ENCODE assay signal across 1 cellular context in genomic region chr20:44765647-44766367, GRCh38.
TF ChIP-seq lines count a peak whose summit lies in the region.

No MANE protein-coding gene starts in this region.

TF ChIP-seq in IMR-90, 13 proteins besides CTCF, POLR2A, EP300 and RAD21 (continued from another document):
- TF ChIP-seq CHD1 (IDR thresholded peaks at IDR 0.05; ENCODE audit: low read depth, low read length) (no peak), RCOR1 (IDR thresholded peaks at IDR 0.05; ENCODE audit: insufficient replicate concordance, low read length) (no peak), SMC3 (IDR thresholded peaks at IDR 0.05; ENCODE audit: low read depth, low read length) (no peak), NFE2L2 (IDR thresholded peaks at IDR 0.05; ENCODE audit: low read depth, low read length) (no peak), CEBPB (IDR thresholded peaks at IDR 0.05; ENCODE audit: low read depth, low read length) (no peak), BHLHE40 (IDR thresholded peaks at IDR 0.05; ENCODE audit: low read depth, low read length) (no peak), FOS (IDR thresholded peaks at IDR 0.05; ENCODE audit: low read depth, low read length) (no peak), MAZ (IDR thresholded peaks at IDR 0.05; ENCODE audit: borderline replicate concordance, low read depth, low read length) (no peak), RFX5 (IDR thresholded peaks at IDR 0.05; ENCODE audit: low read depth, low read length) (no peak)
- TF ChIP-seq, protein P1, sequence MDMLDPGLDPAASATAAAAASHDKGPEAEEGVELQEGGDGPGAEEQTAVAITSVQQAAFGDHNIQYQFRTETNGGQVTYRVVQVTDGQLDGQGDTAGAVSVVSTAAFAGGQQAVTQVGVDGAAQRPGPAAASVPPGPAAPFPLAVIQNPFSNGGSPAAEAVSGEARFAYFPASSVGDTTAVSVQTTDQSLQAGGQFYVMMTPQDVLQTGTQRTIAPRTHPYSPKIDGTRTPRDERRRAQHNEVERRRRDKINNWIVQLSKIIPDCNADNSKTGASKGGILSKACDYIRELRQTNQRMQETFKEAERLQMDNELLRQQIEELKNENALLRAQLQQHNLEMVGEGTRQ (IDR thresholded peaks at IDR 0.05; ENCODE audit: low read depth, low read length): no peak
